Comparison of ENCODE assay signal across 11 cellular contexts in the genomic region with DNA sequence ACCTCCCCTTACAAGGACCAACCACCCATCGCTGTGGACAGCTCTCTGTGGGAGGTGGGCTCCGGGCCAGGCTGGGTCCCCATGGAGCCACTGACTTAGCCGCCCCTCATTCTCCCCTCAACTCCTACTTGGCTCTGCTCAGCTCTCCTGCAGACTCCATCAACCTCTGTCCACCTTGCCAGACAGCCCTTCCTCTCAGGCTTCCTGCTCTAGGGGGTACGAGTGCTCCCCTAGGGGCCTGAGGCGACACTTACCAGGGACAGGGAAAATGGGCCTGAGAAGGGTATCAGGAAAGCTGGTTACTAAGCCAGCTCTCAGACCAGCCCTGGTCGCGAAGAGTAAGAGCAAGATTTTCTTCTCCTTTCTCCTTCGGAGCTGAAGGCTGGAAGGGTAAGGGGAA. TPM values are rescaled to one million over a fixed set of nuclear protein-coding genes. Genes with fewer than 3 reads are reported as not detected.
DNase-seq lines count a peak whose midpoint lies in the region; ATAC-seq, FAIRE-seq and TF ChIP-seq lines count a peak whose summit lies in the region.
"Had no signal": no experiment of that assay in that cellular context is flagged by ENCODE, and none has a peak within 500 bp of the region (broad histone marks: within the 10 kb centered on the region; RNA-seq: fewer than 3 reads in every experiment).

No MANE protein-coding gene starts in this region.

- ATAC-seq in IMR-90 (ENCODE audit: low read depth) (no peak), K562 (peak; percentile 52), GM18907 (IDR thresholded peaks at IDR 0.05; ENCODE audit: unreplicated experiment) (no peak), HG02970 (IDR thresholded peaks at IDR 0.05; ENCODE audit: low FRiP score, unreplicated experiment) (no peak), GM18511 (IDR thresholded peaks at IDR 0.05; ENCODE audit: unreplicated experiment) (no peak)

- H2AFZ ChIP-seq in IMR-90 (replicated peaks; ENCODE audit: low read length, poor library complexity): peak overlapping the region; percentile 29
- no peak overlapping the region for H2AFZ ChIP-seq in K562 (ENCODE audit: low read depth, low read length)

- FAIRE-seq in K562 (lab: Jason Lieb, UNC) (no peak), kidney (lab: Jason Lieb, UNC) (no peak)

- H2BK15ac ChIP-seq in IMR-90 (ENCODE audit: low read depth, low read length): peak overlapping the region; percentile 99; the same call in 2 of the 3 replicates

- WGBS in IMR-90 (ENCODE audit: extremely low coverage in 2 of 2, insufficient read length in 1 of 2), 2 experiments: 40% methylated on average over 1 of the region's 8 CpGs; no CpG with 5 or more reads in 1 of the 2 experiments
- 87% methylated on average over 8 of the region's 8 CpGs for WGBS in K562 (ENCODE audit: insufficient coverage, low coverage, missing lambda C conversion rate)

- peak overlapping the region; percentile 50 for H3K9ac ChIP-seq in IMR-90 (ENCODE audit: low read depth, low read length)
- H3K9ac ChIP-seq in K562 (ENCODE audit: insufficient read depth in 1 of 2, low read depth in 2 of 2, low read length in 2 of 2): peak overlapping the region in 1 of 2 experiments; percentile 0; a peak in 1 of 4 replicates
- H3K9ac ChIP-seq in kidney (ENCODE audit: low read length in 2 of 2): peak overlapping the region in 1 of 2 donors; percentile 69
- peak overlapping the region in 1 of 5 donors; percentile 38 for H3K9ac ChIP-seq in subcutaneous abdominal adipose tissue (ENCODE audit: low read length in 5 of 5)

- no peaks in the 10 kb centered on the region for H3K9me3 ChIP-seq in IMR-90 (ENCODE audit: control insufficient read depth, insufficient read depth, low read length)
- no peaks in the 10 kb centered on the region for H3K9me3 ChIP-seq in K562 (replicated peaks; ENCODE audit: control insufficient read depth, insufficient read depth, low read depth, low read length)
- H3K9me3 ChIP-seq in kidney (ENCODE audit: control insufficient read depth in 1 of 2, low read length in 2 of 2): no peaks in the 10 kb centered on the region
- no peaks in the 10 kb centered on the region for H3K9me3 ChIP-seq in subcutaneous abdominal adipose tissue (ENCODE audit: control insufficient read depth in 5 of 5, low read length in 5 of 5)

- dilution Hi-C loops in IMR-90 (cut with HindIII; ENCODE audit: low sequenced_read_pairs, unreplicated experiment): no loop called here

- peak overlapping the region; percentile 97 for H2BK5ac ChIP-seq in IMR-90 (ENCODE audit: low read depth, low read length, poor library complexity, severe bottlenecking)

- H3K4me1 ChIP-seq in IMR-90 (ENCODE audit: control insufficient read depth, insufficient read depth, low read length) (peaks cover 64% of the 10 kb centered on the region), K562 (replicated peaks in 1 of 2; ENCODE audit: control insufficient read depth in 2 of 2, insufficient read depth in 2 of 2, low read length in 2 of 2) (peaks cover 5 to 14% of the 10 kb centered on the region in 2 experiments; a peak in 3 of 5 replicates), kidney (ENCODE audit: control insufficient read depth in 1 of 2, insufficient read depth in 1 of 2, low read depth in 1 of 2, low read length in 2 of 2) (peaks cover 45 to 50% of the 10 kb centered on the region in 2 donors), subcutaneous abdominal adipose tissue (ENCODE audit: control insufficient read depth in 5 of 5, insufficient read depth in 5 of 5, low read length in 5 of 5) (peaks cover 22 to 70% (median 51%) of the 10 kb centered on the region in 5 donors)

- POLR2A ChIA-PET in IMR-90 (lab: Charles Lee; ENCODE audit: unreplicated experiment) (no interaction called here), K562 (lab: Yijun Ruan, JAX) (interaction anchor here (0.6 to 1.4 kb wide), 4 partner anchors 10 to 786 kb away, joined by 3 to 4 read pairs (median 3); no protein-coding TSS in a partner anchor)

- H3K4ac ChIP-seq in IMR-90 (ENCODE audit: low read depth, low read length): peak overlapping the region; percentile 100

- peak overlapping the region; percentile 71 for H2AK9ac ChIP-seq in IMR-90 (replicated peaks; ENCODE audit: low read depth, low read length, poor library complexity)

- H3K4me3 ChIP-seq in IMR-90 (ENCODE audit: insufficient read depth, low read depth, low read length) (no peak overlapping the region), K562 (no peak overlapping the region), kidney (ENCODE audit: low read length in 2 of 2) (no peak overlapping the region), subcutaneous abdominal adipose tissue (ENCODE audit: low read depth in 1 of 5, low read length in 5 of 5) (no peak overlapping the region)

- peak overlapping the region; percentile 99 for H3K23ac ChIP-seq in IMR-90 (ENCODE audit: low read depth, low read length)

- H3K27ac ChIP-seq in IMR-90 (ENCODE audit: insufficient read depth, low read length) (peak overlapping the region; percentile 96), K562 (ENCODE audit: extremely low read depth, low read depth, low read length) (no peak overlapping the region), kidney (ENCODE audit: low read depth in 2 of 2, low read length in 2 of 2) (peak overlapping the region; percentile 64 to 86), subcutaneous abdominal adipose tissue (ENCODE audit: low read depth, low read length) (peak overlapping the region; percentile 78)

- peak overlapping the region; percentile 97 for H3K14ac ChIP-seq in IMR-90 (replicated peaks; ENCODE audit: low read depth, low read length)

- no peaks in the 10 kb centered on the region for H3K27me3 ChIP-seq in IMR-90 (ENCODE audit: control insufficient read depth, insufficient read depth, low read length)
- H3K27me3 ChIP-seq in K562 (ENCODE audit: control insufficient read depth in 2 of 2, insufficient read depth in 2 of 2, low read length in 2 of 2): no peaks in the 10 kb centered on the region
- no peaks in the 10 kb centered on the region for H3K27me3 ChIP-seq in subcutaneous abdominal adipose tissue (ENCODE audit: control insufficient read depth in 5 of 5, insufficient read depth in 4 of 5, low read length in 5 of 5)

- H3K18ac ChIP-seq in IMR-90 (ENCODE audit: low read depth, low read length): peak overlapping the region; percentile 95

- peak overlapping the region; percentile 96 for H4K5ac ChIP-seq in IMR-90 (ENCODE audit: low read depth, low read length)

- peaks cover 29 to 86% of the 10 kb centered on the region in 2 experiments for H3K79me1 ChIP-seq in IMR-90 (ENCODE audit: low read depth in 1 of 2, low read length in 2 of 2)

- H2BK120ac ChIP-seq in IMR-90 (ENCODE audit: low read depth, low read length): peak overlapping the region; percentile 99

- no peak for TF ChIP-seq EP300 in K562 (IDR thresholded peaks at IDR 0.05; ENCODE audit: low read length)

- peaks cover 55% of the 10 kb centered on the region for H3K9me1 ChIP-seq in IMR-90 (ENCODE audit: insufficient read depth, low read length)
- peaks cover 2% of the 10 kb centered on the region for H3K9me1 ChIP-seq in K562 (ENCODE audit: control insufficient read depth, insufficient read depth, low read length)

- no peak for TF ChIP-seq POLR2A in IMR-90 (IDR thresholded peaks at IDR 0.05; ENCODE audit: low read depth, low read length)
- TF ChIP-seq POLR2A in K562 (conservative IDR thresholded peaks at IDR 0.05): no peak

- H3K4me2 ChIP-seq in IMR-90 (ENCODE audit: low read depth, low read length) (peak overlapping the region; percentile 61; the same call in 1 of the 2 replicates), K562 (ENCODE audit: insufficient read depth, low read length) (no peak overlapping the region)

- H2BK20ac ChIP-seq in IMR-90 (ENCODE audit: low read depth, low read length): peak overlapping the region; percentile 99

- peak overlapping the region; percentile 96 for H4K91ac ChIP-seq in IMR-90 (ENCODE audit: insufficient read depth, low read depth, low read length)

- peaks cover 9% of the 10 kb centered on the region for H3K36me3 ChIP-seq in IMR-90 (ENCODE audit: control insufficient read depth, insufficient read depth, low read length)
- no peaks in the 10 kb centered on the region for H3K36me3 ChIP-seq in K562 (ENCODE audit: control insufficient read depth, insufficient read depth, low read length)
- peaks cover 0 to 2% of the 10 kb centered on the region in 2 donors for H3K36me3 ChIP-seq in kidney (ENCODE audit: control insufficient read depth in 1 of 2, insufficient read depth in 2 of 2, low read length in 2 of 2)
- H3K36me3 ChIP-seq in subcutaneous abdominal adipose tissue (ENCODE audit: control insufficient read depth in 5 of 5, insufficient read depth in 5 of 5, low read length in 5 of 5): peaks cover 0 to 11% (median 0%) of the 10 kb centered on the region in 5 donors

- H2AK5ac ChIP-seq in IMR-90 (ENCODE audit: low read depth, low read length): peak overlapping the region; percentile 100

- H4K20me1 ChIP-seq in IMR-90 (ENCODE audit: insufficient read depth, low read length) (peaks cover 47% of the 10 kb centered on the region), K562 (replicated peaks; ENCODE audit: control insufficient read depth, insufficient read depth, low read length) (peaks cover 27% of the 10 kb centered on the region)

- peak overlapping the region; percentile 85 for H3K56ac ChIP-seq in IMR-90 (ENCODE audit: extremely low read depth, insufficient read depth, low read length)

- TF ChIP-seq CTCF in IMR-90 (conservative IDR thresholded peaks at IDR 0.05; ENCODE audit: low read depth, low read length) (0 out of 2 replicates have a peak, but pooled peaks have one; percentile 13), K562 (IDR thresholded peaks at IDR 0.05 in 2 of 3, conservative IDR thresholded peaks at IDR 0.05 in 1 of 3; ENCODE audit: insufficient read depth in 2 of 3, low read depth in 1 of 3, low read length in 3 of 3) (peak; percentile 21 to 25 (median 22); a peak in 1 of 6 replicates), kidney (IDR thresholded peaks at IDR 0.05; ENCODE audit: borderline replicate concordance, extremely low read depth, insufficient read depth) (no peak)

- CTCF ChIA-PET in IMR-90 (lab: Yijun Ruan, JAX): interaction anchor here (2.6 kb wide), 1 partner anchor 8 kb away, joined by 11 read pairs; no protein-coding TSS in a partner anchor
- CTCF ChIA-PET in K562 (lab: Yijun Ruan, JAX; ENCODE audit: low intra/inter-chr PET ratio): no interaction called here

- no peak for DNase-seq in IMR-90
- no peak for DNase-seq in K562 (ENCODE audit: extremely low read depth in 1 of 4, low spot score in 3 of 4)
- DNase-seq in kidney: no peak
- DNase-seq in activated T-cell treated with anti-CD3 and anti-CD28 coated beads for 4 hours: no peak
- DNase-seq: activated CD4-positive, alpha-beta T cell treated with anti-CD3 and anti-CD28 coated beads, Interleukin-2, amount 50 U/mL, for 4 hours; activated naive CD4-positive, alpha-beta T cell treated with anti-CD3 and anti-CD28 coated beads, Interleukin-2, amount 50 U/mL, for 16 hours; NCI-H2107 had no signal

- BruUV-seq in IMR-90 (replicated peaks; lab: Mats Ljungman, UMichigan) (no TSS peak), K562 (replicated peaks; lab: Mats Ljungman, UMichigan) (no TSS peak)

- TF ChIP-seq RAD21 in IMR-90 (IDR thresholded peaks at IDR 0.05; ENCODE audit: low read length) (no peak), K562 (CRISPR knock-in tag; conservative IDR thresholded peaks at IDR 0.05 in 1 of 2, IDR thresholded peaks at IDR 0.05 in 1 of 2) (no peak)

- H3K79me2 ChIP-seq in K562 (ENCODE audit: control insufficient read depth, insufficient read depth, low read length): peaks cover 11% of the 10 kb centered on the region; the same call in 2 of the 3 replicates

- H4K8ac ChIP-seq in IMR-90 (ENCODE audit: low read depth in 2 of 2, low read length in 2 of 2): peak overlapping the region; percentile 90 to 92

- in situ Hi-C loops in IMR-90 (cut with MboI; ENCODE audit: low sequenced_read_pairs) (no loop called here), K562 (cut with MboI) (no loop called here)

- intact Hi-C loops in IMR-90 (cut with micrococcal nuclease) (no loop called here), K562 (cut with micrococcal nuclease) (loop anchor here (5.0 kb wide), 1 partner anchor 42 kb away; a partner anchor contains a TSS), kidney (cut with DNase I) (no loop called here)

RNA-seq across cellular contexts. Expression of a gene that starts 43.9 kb away (rescaled TPM):
- total RNA-seq in IMR-90 (2012; rRNA removed): 6.1 and 7.8 TPM in 2 replicates
- polyA plus RNA-seq in IMR-90 (2012; rRNA removed): 20.4 and 22.9 TPM in 2 replicates
- 15.8 and 28.1 TPM in 2 replicates for polyA plus RNA-seq in IMR-90 (2012; cell fraction: cytosol; rRNA removed)
- polyA plus RNA-seq in IMR-90 (2012; cell fraction: nucleus; rRNA removed; ENCODE audit: low replicate concordance): 36.9 and 39.5 TPM in 2 replicates
- 6.5 and 13.7 TPM in 2 replicates for total RNA-seq in K562 (2011; cell fraction: chromatin; rRNA removed; ENCODE audit: low replicate concordance)
- 10.4 and 10.7 TPM in 2 replicates for total RNA-seq in K562 (2011; cell fraction: nucleolus; rRNA removed)
- 6.3 and 8.7 TPM in 2 replicates for total RNA-seq in K562 (2011; cell fraction: nucleoplasm; rRNA removed)
- 11.7 and 12.8 TPM in 2 replicates for total RNA-seq in K562 (2014; rRNA removed)
- total RNA-seq in K562 (2014; rRNA removed; fragmentation: Illumina TruSeq; extraction: Trizol): 3.8 and 4.0 TPM in 2 replicates
- 5.1 and 5.3 TPM in 2 replicates for total RNA-seq in K562 (2015; rRNA removed; fragmentation: Illumina TruSeq; extraction: Trizol)
- total RNA-seq in K562 (2021): 15.4 and 16.0 TPM in 2 replicates
- polyA plus RNA-seq in K562 (2011; rRNA removed): 3.4 and 5.1 TPM in 2 replicates
- polyA plus RNA-seq in K562 (2011; cell fraction: cytosol; rRNA removed): 4.1 and 8.5 TPM in 2 replicates
- 4.9 and 8.5 TPM in 2 replicates for polyA plus RNA-seq in K562 (2011; cell fraction: nucleus; rRNA removed)
- polyA plus RNA-seq in K562 (2012): 8.2 and 8.9 TPM in 2 replicates
- polyA plus RNA-seq in K562 (2014; fragmentation: Illumina TruSeq; extraction: Trizol): 9.6 TPM in 2 replicates
- polyA plus RNA-seq in K562 (2014; fragmentation: Nextera tagmentation; extraction: Ambion mirVana): 1 to 10 TPM in 1 of 2 experiments, under 1 TPM in 1; 0.78 to 1.0 TPM
- 6.0 and 7.5 TPM in 2 replicates for polyA plus RNA-seq in K562 (2014; rRNA removed)
- polyA minus RNA-seq in K562 (2011; rRNA and poly(A)+ RNA removed): 4.6 and 5.7 TPM in 2 replicates
- polyA minus RNA-seq in K562 (2011; cell fraction: cytosol; rRNA and poly(A)+ RNA removed): 7.4 and 12.6 TPM in 2 replicates
- polyA minus RNA-seq in K562 (2011; cell fraction: nucleus; rRNA and poly(A)+ RNA removed): 6.3 and 6.4 TPM in 2 replicates
- 39.8 TPM for total RNA-seq in kidney
- 16.4 TPM for polyA plus RNA-seq in kidney (ENCODE audit: insufficient read depth, low read depth, low replicate concordance)
